ENCODE assay signal across 2 cellular contexts in genomic region chr12:110661337-110661972, GRCh38.
TF ChIP-seq lines count a peak whose summit lies in the region.

No MANE protein-coding gene starts in this region.

TF ChIP-seq in GM23338, 12 proteins besides CTCF, POLR2A, EP300 and RAD21 (continued from another document):
- TF ChIP-seq, protein P1, sequence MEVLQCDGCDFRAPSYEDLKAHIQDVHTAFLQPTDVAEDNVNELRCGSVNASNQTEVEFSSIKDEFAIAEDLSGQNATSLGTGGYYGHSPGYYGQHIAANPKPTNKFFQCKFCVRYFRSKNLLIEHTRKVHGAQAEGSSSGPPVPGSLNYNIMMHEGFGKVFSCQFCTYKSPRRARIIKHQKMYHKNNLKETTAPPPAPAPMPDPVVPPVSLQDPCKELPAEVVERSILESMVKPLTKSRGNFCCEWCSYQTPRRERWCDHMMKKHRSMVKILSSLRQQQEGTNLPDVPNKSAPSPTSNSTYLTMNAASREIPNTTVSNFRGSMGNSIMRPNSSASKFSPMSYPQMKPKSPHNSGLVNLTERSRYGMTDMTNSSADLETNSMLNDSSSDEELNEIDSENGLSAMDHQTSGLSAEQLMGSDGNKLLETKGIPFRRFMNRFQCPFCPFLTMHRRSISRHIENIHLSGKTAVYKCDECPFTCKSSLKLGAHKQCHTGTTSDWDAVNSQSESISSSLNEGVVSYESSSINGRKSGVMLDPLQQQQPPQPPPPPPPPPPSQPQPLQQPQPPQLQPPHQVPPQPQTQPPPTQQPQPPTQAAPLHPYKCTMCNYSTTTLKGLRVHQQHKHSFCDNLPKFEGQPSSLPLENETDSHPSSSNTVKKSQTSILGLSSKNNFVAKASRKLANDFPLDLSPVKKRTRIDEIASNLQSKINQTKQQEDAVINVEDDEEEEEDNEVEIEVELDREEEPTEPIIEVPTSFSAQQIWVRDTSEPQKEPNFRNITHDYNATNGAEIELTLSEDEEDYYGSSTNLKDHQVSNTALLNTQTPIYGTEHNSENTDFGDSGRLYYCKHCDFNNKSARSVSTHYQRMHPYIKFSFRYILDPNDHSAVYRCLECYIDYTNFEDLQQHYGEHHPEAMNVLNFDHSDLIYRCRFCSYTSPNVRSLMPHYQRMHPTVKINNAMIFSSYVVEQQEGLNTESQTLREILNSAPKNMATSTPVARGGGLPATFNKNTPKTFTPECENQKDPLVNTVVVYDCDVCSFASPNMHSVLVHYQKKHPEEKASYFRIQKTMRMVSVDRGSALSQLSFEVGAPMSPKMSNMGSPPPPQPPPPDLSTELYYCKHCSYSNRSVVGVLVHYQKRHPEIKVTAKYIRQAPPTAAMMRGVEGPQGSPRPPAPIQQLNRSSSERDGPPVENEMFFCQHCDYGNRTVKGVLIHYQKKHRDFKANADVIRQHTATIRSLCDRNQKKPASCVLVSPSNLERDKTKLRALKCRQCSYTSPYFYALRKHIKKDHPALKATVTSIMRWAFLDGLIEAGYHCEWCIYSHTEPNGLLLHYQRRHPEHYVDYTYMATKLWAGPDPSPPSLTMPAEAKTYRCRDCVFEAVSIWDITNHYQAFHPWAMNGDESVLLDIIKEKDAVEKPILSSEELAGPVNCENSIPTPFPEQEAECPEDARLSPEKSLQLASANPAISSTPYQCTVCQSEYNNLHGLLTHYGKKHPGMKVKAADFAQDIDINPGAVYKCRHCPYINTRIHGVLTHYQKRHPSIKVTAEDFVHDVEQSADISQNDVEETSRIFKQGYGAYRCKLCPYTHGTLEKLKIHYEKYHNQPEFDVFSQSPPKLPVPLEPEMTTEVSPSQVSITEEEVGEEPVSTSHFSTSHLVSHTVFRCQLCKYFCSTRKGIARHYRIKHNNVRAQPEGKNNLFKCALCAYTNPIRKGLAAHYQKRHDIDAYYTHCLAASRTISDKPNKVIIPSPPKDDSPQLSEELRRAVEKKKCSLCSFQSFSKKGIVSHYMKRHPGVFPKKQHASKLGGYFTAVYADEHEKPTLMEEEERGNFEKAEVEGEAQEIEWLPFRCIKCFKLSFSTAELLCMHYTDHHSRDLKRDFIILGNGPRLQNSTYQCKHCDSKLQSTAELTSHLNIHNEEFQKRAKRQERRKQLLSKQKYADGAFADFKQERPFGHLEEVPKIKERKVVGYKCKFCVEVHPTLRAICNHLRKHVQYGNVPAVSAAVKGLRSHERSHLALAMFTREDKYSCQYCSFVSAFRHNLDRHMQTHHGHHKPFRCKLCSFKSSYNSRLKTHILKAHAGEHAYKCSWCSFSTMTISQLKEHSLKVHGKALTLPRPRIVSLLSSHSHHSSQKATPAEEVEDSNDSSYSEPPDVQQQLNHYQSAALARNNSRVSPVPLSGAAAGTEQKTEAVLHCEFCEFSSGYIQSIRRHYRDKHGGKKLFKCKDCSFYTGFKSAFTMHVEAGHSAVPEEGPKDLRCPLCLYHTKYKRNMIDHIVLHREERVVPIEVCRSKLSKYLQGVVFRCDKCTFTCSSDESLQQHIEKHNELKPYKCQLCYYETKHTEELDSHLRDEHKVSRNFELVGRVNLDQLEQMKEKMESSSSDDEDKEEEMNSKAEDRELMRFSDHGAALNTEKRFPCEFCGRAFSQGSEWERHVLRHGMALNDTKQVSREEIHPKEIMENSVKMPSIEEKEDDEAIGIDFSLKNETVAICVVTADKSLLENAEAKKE (CRISPR knock-in tag; IDR thresholded peaks at IDR 0.05): no peak
- TF ChIP-seq JUNB (IDR thresholded peaks at IDR 0.05; ENCODE audit: unreplicated experiment): no peak
- no peak for TF ChIP-seq NANOG (IDR thresholded peaks at IDR 0.05; ENCODE audit: borderline replicate concordance)
- no peak for TF ChIP-seq CREB1 (CRISPR knock-in tag; IDR thresholded peaks at IDR 0.05; ENCODE audit: low read depth)
- TF ChIP-seq ZNF331 (CRISPR knock-in tag; IDR thresholded peaks at IDR 0.05; ENCODE audit: low read depth): no peak
- TF ChIP-seq POLR2AphosphoS5 (IDR thresholded peaks at IDR 0.05; ENCODE audit: low read depth): no peak
- TF ChIP-seq EZH2 (IDR thresholded peaks at IDR 0.05; ENCODE audit: low read depth, unreplicated experiment): no peak
- TF ChIP-seq STAT1 (IDR thresholded peaks at IDR 0.05; ENCODE audit: unreplicated experiment): no peak
- TF ChIP-seq REST (IDR thresholded peaks at IDR 0.05; ENCODE audit: unreplicated experiment): no peak
- TF ChIP-seq ETS1 (IDR thresholded peaks at IDR 0.05): no peak
- TF ChIP-seq EZH2phosphoT487 (IDR thresholded peaks at IDR 0.05; ENCODE audit: unreplicated experiment): no peak

TF ChIP-seq in GM12878, 131 proteins besides CTCF, POLR2A, EP300 and RAD21 (continued from another document and continues in another):
- peak; percentile 67 for TF ChIP-seq POLR2AphosphoS5 (IDR thresholded peaks at IDR 0.05; ENCODE audit: low read length)
- no peak for TF ChIP-seq SUPT20H (IDR thresholded peaks at IDR 0.05; ENCODE audit: borderline replicate concordance, control insufficient read depth, low read depth, low read length)
- TF ChIP-seq, protein P2, sequence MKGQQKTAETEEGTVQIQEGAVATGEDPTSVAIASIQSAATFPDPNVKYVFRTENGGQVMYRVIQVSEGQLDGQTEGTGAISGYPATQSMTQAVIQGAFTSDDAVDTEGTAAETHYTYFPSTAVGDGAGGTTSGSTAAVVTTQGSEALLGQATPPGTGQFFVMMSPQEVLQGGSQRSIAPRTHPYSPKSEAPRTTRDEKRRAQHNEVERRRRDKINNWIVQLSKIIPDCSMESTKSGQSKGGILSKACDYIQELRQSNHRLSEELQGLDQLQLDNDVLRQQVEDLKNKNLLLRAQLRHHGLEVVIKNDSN (IDR thresholded peaks at IDR 0.05; ENCODE audit: borderline replicate concordance, extremely low read length, insufficient read depth, low read depth, low read length): peak; percentile 47
- TF ChIP-seq SMAD1 (IDR thresholded peaks at IDR 0.05; ENCODE audit: low read depth, partially characterized antibody): peak; percentile 19
- TF ChIP-seq, protein P3, sequence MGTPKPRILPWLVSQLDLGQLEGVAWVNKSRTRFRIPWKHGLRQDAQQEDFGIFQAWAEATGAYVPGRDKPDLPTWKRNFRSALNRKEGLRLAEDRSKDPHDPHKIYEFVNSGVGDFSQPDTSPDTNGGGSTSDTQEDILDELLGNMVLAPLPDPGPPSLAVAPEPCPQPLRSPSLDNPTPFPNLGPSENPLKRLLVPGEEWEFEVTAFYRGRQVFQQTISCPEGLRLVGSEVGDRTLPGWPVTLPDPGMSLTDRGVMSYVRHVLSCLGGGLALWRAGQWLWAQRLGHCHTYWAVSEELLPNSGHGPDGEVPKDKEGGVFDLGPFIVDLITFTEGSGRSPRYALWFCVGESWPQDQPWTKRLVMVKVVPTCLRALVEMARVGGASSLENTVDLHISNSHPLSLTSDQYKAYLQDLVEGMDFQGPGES (IDR thresholded peaks at IDR 0.05): no peak
- TF ChIP-seq, protein P4, sequence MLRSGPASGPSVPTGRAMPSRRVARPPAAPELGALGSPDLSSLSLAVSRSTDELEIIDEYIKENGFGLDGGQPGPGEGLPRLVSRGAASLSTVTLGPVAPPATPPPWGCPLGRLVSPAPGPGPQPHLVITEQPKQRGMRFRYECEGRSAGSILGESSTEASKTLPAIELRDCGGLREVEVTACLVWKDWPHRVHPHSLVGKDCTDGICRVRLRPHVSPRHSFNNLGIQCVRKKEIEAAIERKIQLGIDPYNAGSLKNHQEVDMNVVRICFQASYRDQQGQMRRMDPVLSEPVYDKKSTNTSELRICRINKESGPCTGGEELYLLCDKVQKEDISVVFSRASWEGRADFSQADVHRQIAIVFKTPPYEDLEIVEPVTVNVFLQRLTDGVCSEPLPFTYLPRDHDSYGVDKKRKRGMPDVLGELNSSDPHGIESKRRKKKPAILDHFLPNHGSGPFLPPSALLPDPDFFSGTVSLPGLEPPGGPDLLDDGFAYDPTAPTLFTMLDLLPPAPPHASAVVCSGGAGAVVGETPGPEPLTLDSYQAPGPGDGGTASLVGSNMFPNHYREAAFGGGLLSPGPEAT (IDR thresholded peaks at IDR 0.05; ENCODE audit: low read depth): peak; percentile 92
- TF ChIP-seq SP1 (IDR thresholded peaks at IDR 0.05; ENCODE audit: low read depth, low read length): peak; percentile 72
- TF ChIP-seq, protein P5, sequence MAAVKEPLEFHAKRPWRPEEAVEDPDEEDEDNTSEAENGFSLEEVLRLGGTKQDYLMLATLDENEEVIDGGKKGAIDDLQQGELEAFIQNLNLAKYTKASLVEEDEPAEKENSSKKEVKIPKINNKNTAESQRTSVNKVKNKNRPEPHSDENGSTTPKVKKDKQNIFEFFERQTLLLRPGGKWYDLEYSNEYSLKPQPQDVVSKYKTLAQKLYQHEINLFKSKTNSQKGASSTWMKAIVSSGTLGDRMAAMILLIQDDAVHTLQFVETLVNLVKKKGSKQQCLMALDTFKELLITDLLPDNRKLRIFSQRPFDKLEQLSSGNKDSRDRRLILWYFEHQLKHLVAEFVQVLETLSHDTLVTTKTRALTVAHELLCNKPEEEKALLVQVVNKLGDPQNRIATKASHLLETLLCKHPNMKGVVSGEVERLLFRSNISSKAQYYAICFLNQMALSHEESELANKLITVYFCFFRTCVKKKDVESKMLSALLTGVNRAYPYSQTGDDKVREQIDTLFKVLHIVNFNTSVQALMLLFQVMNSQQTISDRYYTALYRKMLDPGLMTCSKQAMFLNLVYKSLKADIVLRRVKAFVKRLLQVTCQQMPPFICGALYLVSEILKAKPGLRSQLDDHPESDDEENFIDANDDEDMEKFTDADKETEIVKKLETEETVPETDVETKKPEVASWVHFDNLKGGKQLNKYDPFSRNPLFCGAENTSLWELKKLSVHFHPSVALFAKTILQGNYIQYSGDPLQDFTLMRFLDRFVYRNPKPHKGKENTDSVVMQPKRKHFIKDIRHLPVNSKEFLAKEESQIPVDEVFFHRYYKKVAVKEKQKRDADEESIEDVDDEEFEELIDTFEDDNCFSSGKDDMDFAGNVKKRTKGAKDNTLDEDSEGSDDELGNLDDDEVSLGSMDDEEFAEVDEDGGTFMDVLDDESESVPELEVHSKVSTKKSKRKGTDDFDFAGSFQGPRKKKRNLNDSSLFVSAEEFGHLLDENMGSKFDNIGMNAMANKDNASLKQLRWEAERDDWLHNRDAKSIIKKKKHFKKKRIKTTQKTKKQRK (IDR thresholded peaks at IDR 0.05; ENCODE audit: low read depth, low read length): no peak
- TF ChIP-seq CBFB (IDR thresholded peaks at IDR 0.05; ENCODE audit: low read depth): peak; percentile 90
- no peak; the same call in 1 of the 2 replicates for TF ChIP-seq USF2 (IDR thresholded peaks at IDR 0.05; ENCODE audit: borderline replicate concordance, low read depth, low read length)
- TF ChIP-seq, protein P6, sequence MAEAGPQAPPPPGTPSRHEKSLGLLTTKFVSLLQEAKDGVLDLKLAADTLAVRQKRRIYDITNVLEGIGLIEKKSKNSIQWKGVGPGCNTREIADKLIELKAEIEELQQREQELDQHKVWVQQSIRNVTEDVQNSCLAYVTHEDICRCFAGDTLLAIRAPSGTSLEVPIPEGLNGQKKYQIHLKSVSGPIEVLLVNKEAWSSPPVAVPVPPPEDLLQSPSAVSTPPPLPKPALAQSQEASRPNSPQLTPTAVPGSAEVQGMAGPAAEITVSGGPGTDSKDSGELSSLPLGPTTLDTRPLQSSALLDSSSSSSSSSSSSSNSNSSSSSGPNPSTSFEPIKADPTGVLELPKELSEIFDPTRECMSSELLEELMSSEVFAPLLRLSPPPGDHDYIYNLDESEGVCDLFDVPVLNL (IDR thresholded peaks at IDR 0.05; ENCODE audit: low read depth, low read length): peak; percentile 67
- TF ChIP-seq REST (IDR thresholded peaks at IDR 0.05; ENCODE audit: low read depth, low read length): no peak
- peak; percentile 98 for TF ChIP-seq RUNX3 (IDR thresholded peaks at IDR 0.05; ENCODE audit: low read length)
- TF ChIP-seq RELA (IDR thresholded peaks at IDR 0.05; ENCODE audit: borderline replicate concordance, partially characterized antibody): peak; percentile 42
- TF ChIP-seq, protein P7, sequence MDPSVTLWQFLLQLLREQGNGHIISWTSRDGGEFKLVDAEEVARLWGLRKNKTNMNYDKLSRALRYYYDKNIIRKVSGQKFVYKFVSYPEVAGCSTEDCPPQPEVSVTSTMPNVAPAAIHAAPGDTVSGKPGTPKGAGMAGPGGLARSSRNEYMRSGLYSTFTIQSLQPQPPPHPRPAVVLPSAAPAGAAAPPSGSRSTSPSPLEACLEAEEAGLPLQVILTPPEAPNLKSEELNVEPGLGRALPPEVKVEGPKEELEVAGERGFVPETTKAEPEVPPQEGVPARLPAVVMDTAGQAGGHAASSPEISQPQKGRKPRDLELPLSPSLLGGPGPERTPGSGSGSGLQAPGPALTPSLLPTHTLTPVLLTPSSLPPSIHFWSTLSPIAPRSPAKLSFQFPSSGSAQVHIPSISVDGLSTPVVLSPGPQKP (IDR thresholded peaks at IDR 0.05; ENCODE audit: low read depth, low read length): 0 out of 2 replicates have a peak, but pooled peaks have one; percentile 65
- TF ChIP-seq MEF2B (IDR thresholded peaks at IDR 0.05; ENCODE audit: partially characterized antibody, poor library complexity, severe bottlenecking): peak; percentile 95
- TF ChIP-seq RBBP5 (conservative IDR thresholded peaks at IDR 0.05): no peak
- TF ChIP-seq RAD51 (IDR thresholded peaks at IDR 0.05): peak; percentile 71
- TF ChIP-seq EED (IDR thresholded peaks at IDR 0.05; ENCODE audit: low read depth): peak; percentile 96
- TF ChIP-seq NR2F1 (conservative IDR thresholded peaks at IDR 0.05): peak; percentile 94
